Comparison of ENCODE assay signal across 21 cellular contexts in the genomic region with DNA sequence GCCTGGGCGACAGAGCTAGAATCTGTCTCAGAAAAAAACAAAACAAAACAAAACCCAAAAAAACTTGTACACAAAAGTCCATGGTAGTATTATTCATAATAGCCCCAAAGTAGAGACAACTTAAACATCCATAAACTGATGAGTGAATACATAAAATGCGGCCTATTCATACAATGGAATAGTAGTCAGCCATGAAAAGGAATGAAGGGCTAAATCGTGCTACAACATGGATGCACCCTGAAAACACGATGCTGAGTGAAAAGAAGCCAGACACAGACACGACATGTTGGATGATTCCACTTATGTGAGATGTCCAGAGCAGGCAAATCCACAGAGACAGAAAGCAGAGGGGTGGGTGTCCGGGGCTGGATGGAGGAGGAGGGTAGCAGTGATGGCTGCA. TPM values are rescaled to one million over a fixed set of nuclear protein-coding genes. Genes with fewer than 3 reads are reported as not detected.
"Had no signal": no experiment of that assay in that cellular context is flagged by ENCODE, and none has a peak within 500 bp of the region (broad histone marks: within the 10 kb centered on the region; RNA-seq: fewer than 3 reads in every experiment).

No MANE protein-coding gene starts in this region.

- H3K9me3 ChIP-seq: gastrocnemius medialis, heart left ventricle, left lung, tibial nerve had no signal

- H3K27ac ChIP-seq: left lung had no signal

- H3K4me3 ChIP-seq: left lung had no signal

- DNase-seq: activated B cell treated with CpG ODN at 0.5 μM for 24 hours; activated CD4-positive, alpha-beta memory T cell treated with anti-CD3 and anti-CD28 coated beads, Interleukin-2, amount 10 ng/mL, durations not matched to agents 7 days and 5 days; activated CD4-positive, alpha-beta T cell treated with anti-CD3 and anti-CD28 coated beads for 4 hours; activated CD8-positive, alpha-beta memory T cell treated with anti-CD3 and anti-CD28 coated beads, Interleukin-2, amount 10 ng/mL, durations not matched to agents 7 days and 5 days; activated naive CD4-positive, alpha-beta T cell treated with anti-CD3 and anti-CD28 coated beads for 36 hours; activated T-cell treated with anti-CD3 and anti-CD28 coated beads, Interleukin-2, amount 50 U/mL, for 1 hour; erythroblast; stimulated activated CD4-positive, alpha-beta T cell treated with anti-CD3 and anti-CD28 coated beads, Interleukin-12 subunit alpha, Interleukin-12 subunit beta, amount 100 ng/mL, for 4 hours; stimulated activated CD4-positive, alpha-beta T cell treated with anti-CD3 and anti-CD28 coated beads, Interleukin-1b, Interleukin-23, amount 100 ng/mL, for 48 hours; stimulated activated naive CD4-positive, alpha-beta T cell treated with Interleukin-2 at 50 U/mL for 16 hours had no signal

- H3K27me3 ChIP-seq: gastrocnemius medialis, tibial nerve had no signal

- FAIRE-seq: endometrium had no signal

- ATAC-seq: activated CD8-positive, alpha-beta memory T cell treated with anti-CD3 and anti-CD28 coated beads, Interleukin-2, amount 10 ng/mL, durations not matched to agents 7 days and 5 days had no signal

- H3K36me3 ChIP-seq: gastrocnemius medialis, heart left ventricle, left lung, tibial nerve had no signal

- H3K4me1 ChIP-seq: left lung had no signal

RNA-seq across cellular contexts. Expression of a gene that starts 12.3 kb away (rescaled TPM):
- total RNA-seq: activated B cell treated with CpG ODN at 0.5 μM for 24 hours; activated CD4-positive, alpha-beta memory T cell treated with anti-CD3 and anti-CD28 coated beads, Interleukin-2, amount 10 ng/mL, durations not matched to agents 7 days and 5 days; activated CD8-positive, alpha-beta memory T cell treated with anti-CD3 and anti-CD28 coated beads, Interleukin-2, amount 10 ng/mL, durations not matched to agents 7 days and 5 days; activated naive CD4-positive, alpha-beta T cell treated with anti-CD3 and anti-CD28 coated beads for 36 hours; activated T-helper 2 cell treated with anti-CD3 and anti-CD28 coated beads, Interferon-gamma antibody, Interleukin-2, Interleukin-4, amounts not matched to agents 10 μg/mL and 5 μg/mL and 100 μg/mL, durations not matched to agents 14 hours and 24 hours and 36 hours; gastrocnemius medialis; heart left ventricle; kidney epithelial cell; left lung; lung microvascular endothelial cell; omental fat pad; posterior vena cava; subcutaneous adipose tissue had no signal
- polyA plus RNA-seq: heart left ventricle had no signal

RNA-seq across cellular contexts. Expression of a gene that starts 36.6 kb away (rescaled TPM):
- total RNA-seq: activated B cell treated with CpG ODN at 0.5 μM for 24 hours; activated CD4-positive, alpha-beta memory T cell treated with anti-CD3 and anti-CD28 coated beads, Interleukin-2, amount 10 ng/mL, durations not matched to agents 7 days and 5 days; activated CD8-positive, alpha-beta memory T cell treated with anti-CD3 and anti-CD28 coated beads, Interleukin-2, amount 10 ng/mL, durations not matched to agents 7 days and 5 days; activated T-helper 2 cell treated with anti-CD3 and anti-CD28 coated beads, Interferon-gamma antibody, Interleukin-2, Interleukin-4, amounts not matched to agents 10 μg/mL and 5 μg/mL and 100 μg/mL, durations not matched to agents 14 hours and 24 hours and 36 hours; gastrocnemius medialis; kidney epithelial cell; lung microvascular endothelial cell; posterior vena cava had no signal
